In genomic region chr5:90347462-90347861, GRCh38 we compare ENCODE assay signal across 23 cellular contexts.
A peak's percentile ranks its signal among the peaks of the same experiment; 100 is the strongest.
DNase-seq lines count a peak whose midpoint lies in the region; ATAC-seq, FAIRE-seq and TF ChIP-seq lines count a peak whose summit lies in the region.
"Had no signal": no experiment of that assay in that cellular context is flagged by ENCODE, and none has a peak within 500 bp of the region (broad histone marks: within the 10 kb centered on the region; RNA-seq: fewer than 3 reads in every experiment).

No MANE protein-coding gene starts in this region.

- peaks cover 22% of the 10 kb centered on the region for H3K27me3 ChIP-seq in A673 (replicated peaks; ENCODE audit: insufficient read depth, low read depth, low read length, poor library complexity)
- H3K27me3 ChIP-seq: colonic mucosa, gastrocnemius medialis, right atrium auricular region, SJCRH30, vagina had no signal

- H3K36me3 ChIP-seq in A673 (ENCODE audit: insufficient read depth, low read length, poor library complexity, severe bottlenecking) = no peaks in the 10 kb centered on the region
- H3K36me3 ChIP-seq in OCI-LY7 (ENCODE audit: insufficient read depth, low read length) = no peaks in the 10 kb centered on the region
- H3K36me3 ChIP-seq: colonic mucosa, gastrocnemius medialis, right atrium auricular region, SJCRH30, vagina had no signal

- peak; percentile 11 for DNase-seq in GM10266 (ENCODE audit: extremely low spot score)
- DNase-seq in GM19239 (ENCODE audit: insufficient read length, low spot score) = no peak
- DNase-seq in A673 (ENCODE audit: low spot score) = no peak
- DNase-seq in ureter (ENCODE audit: low spot score) = no peak
- DNase-seq in kidney glomerular epithelial cell (lab: John Stamatoyannopoulos, UW) = no peak
- DNase-seq in OCI-LY7 (ENCODE audit: low spot score) = no peak
- DNase-seq: activated CD4-positive, alpha-beta T cell treated with anti-CD3 and anti-CD28 coated beads for 48 hours; colonic mucosa; DMS79; gastrocnemius medialis; H9; NCI-H1694; NCI-H524 treated with DMSO at 0.1 percent for 48 hours; PC-3; SJCRH30; stimulated activated CD4-positive, alpha-beta T cell treated with anti-CD3 and anti-CD28 coated beads, Interleukin-15, amount 100 ng/mL, for 24 hours; stimulated activated naive CD8-positive, alpha-beta T cell treated with anti-CD3 and anti-CD28 coated beads, Interleukin-15, amount 100 ng/mL, for 72 hours had no signal

- H3K4me1 ChIP-seq in A673 (ENCODE audit: insufficient read depth, low read length, poor library complexity, severe bottlenecking) = no peaks in the 10 kb centered on the region
- H3K4me1 ChIP-seq in OCI-LY7 (ENCODE audit: insufficient read depth, low read length, poor library complexity, severe bottlenecking) = no peaks in the 10 kb centered on the region
- H3K4me1 ChIP-seq: A549, colonic mucosa, gastrocnemius medialis, right atrium auricular region, SJCRH30, vagina had no signal

- H3K9me3 ChIP-seq in A673 (ENCODE audit: low read depth, low read length, poor library complexity, severe bottlenecking) (no peaks in the 10 kb centered on the region), OCI-LY7 (ENCODE audit: low read length) (no peaks in the 10 kb centered on the region)
- H3K9me3 ChIP-seq: A549, colonic mucosa, gastrocnemius medialis, right atrium auricular region, SJCRH30, vagina had no signal

- CTCF ChIA-PET in A673 (lab: Charles Lee) (no interaction called here), OCI-LY7 (lab: Charles Lee; ENCODE audit: unreplicated experiment) (no interaction called here)

- FAIRE-seq in GM19239 (lab: Jason Lieb, UNC) = peak; percentile 84
- FAIRE-seq: A549 had no signal

- H4K20me1 ChIP-seq in OCI-LY7 (ENCODE audit: insufficient read depth, low read length) = no peaks in the 10 kb centered on the region

- intact Hi-C loops in A673 (cut with micrococcal nuclease; ENCODE audit: unreplicated experiment) = no loop called here
- intact Hi-C loops in OCI-LY7 (cut with micrococcal nuclease; ENCODE audit: unreplicated experiment) = no loop called here

- H3K79me2 ChIP-seq in OCI-LY7 (ENCODE audit: insufficient read depth, low read depth, low read length) = no peaks in the 10 kb centered on the region

- ATAC-seq in GM21825 (IDR thresholded peaks at IDR 0.05; ENCODE audit: unreplicated experiment) (peak; percentile 83), HG03354 (IDR thresholded peaks at IDR 0.05; ENCODE audit: poor library complexity, severe bottlenecking, unreplicated experiment) (peak; percentile 84)
- ATAC-seq: A549; gastrocnemius medialis; PC-3; stimulated activated naive CD8-positive, alpha-beta T cell treated with anti-CD3 and anti-CD28 coated beads, Interleukin-15, amount 100 ng/mL, for 72 hours had no signal

- no peaks in the 10 kb centered on the region for H3K9me2 ChIP-seq in OCI-LY7 (ENCODE audit: insufficient read depth, low read length)

- no TSS peak for BruUV-seq in A673 (replicated peaks; lab: Mats Ljungman, UMichigan)
- no TSS peak for BruUV-seq in OCI-LY7 (replicated peaks; lab: Mats Ljungman, UMichigan)

- H3K4me2 ChIP-seq in OCI-LY7 (ENCODE audit: low read length) = no peak overlapping the region
- H3K4me2 ChIP-seq: A549 had no signal

- no peak overlapping the region for H3K4me3 ChIP-seq in A673 (ENCODE audit: low read depth, low read length, poor library complexity, severe bottlenecking)
- no peak overlapping the region for H3K4me3 ChIP-seq in OCI-LY7 (ENCODE audit: low read depth, low read length, poor library complexity, severe bottlenecking)
- H3K4me3 ChIP-seq: A549, colonic mucosa, gastrocnemius medialis, right atrium auricular region, SJCRH30, vagina had no signal

- POLR2A ChIA-PET in A673 (lab: Charles Lee; ENCODE audit: low non-redundant PET) (no interaction called here), OCI-LY7 (lab: Charles Lee) (interaction anchor here (0.7 kb wide), 1 partner anchor 229 kb away, joined by 3 read pairs; no protein-coding TSS in a partner anchor)

- no peak for TF ChIP-seq CTCF in GM10266 (IDR thresholded peaks at IDR 0.05; ENCODE audit: control insufficient read depth, insufficient read depth, low read depth, missing control alignments)
- TF ChIP-seq CTCF in A673 (conservative IDR thresholded peaks at IDR 0.05; ENCODE audit: low read depth, low read length) = no peak
- TF ChIP-seq CTCF in OCI-LY7 (conservative IDR thresholded peaks at IDR 0.05; ENCODE audit: low read length) = no peak

- no peak overlapping the region for H2AFZ ChIP-seq in OCI-LY7 (ENCODE audit: low read length)

- H3K27ac ChIP-seq in A673 (ENCODE audit: low read depth, low read length, poor library complexity, severe bottlenecking) = no peak overlapping the region
- H3K27ac ChIP-seq in OCI-LY7 (ENCODE audit: low read depth, low read length, poor library complexity, severe bottlenecking) = no peak overlapping the region
- H3K27ac ChIP-seq: A549, C4-2B, colonic mucosa, gastrocnemius medialis, right atrium auricular region, SJCRH30, vagina had no signal
